In genomic region chr1:177334276-177334675, GRCh38 we compare ENCODE assay signal across 18 cellular contexts.
DNase-seq lines count a peak whose midpoint lies in the region; ATAC-seq, FAIRE-seq and TF ChIP-seq lines count a peak whose summit lies in the region.
"Had no signal": no experiment of that assay in that cellular context is flagged by ENCODE, and none has a peak within 500 bp of the region (broad histone marks: within the 10 kb centered on the region; RNA-seq: fewer than 3 reads in every experiment).

No MANE protein-coding gene starts in this region.

- H3K27ac ChIP-seq in A673 (ENCODE audit: low read depth, low read length, poor library complexity, severe bottlenecking), result no peak overlapping the region
- H3K27ac ChIP-seq: colonic mucosa, esophagus squamous epithelium, sigmoid colon, SJSA1 had no signal

- POLR2A ChIA-PET in A673 (lab: Charles Lee; ENCODE audit: low non-redundant PET), result no interaction called here

- H3K9me3 ChIP-seq in A673 (ENCODE audit: low read depth, low read length, poor library complexity, severe bottlenecking) (no peaks in the 10 kb centered on the region), adipocyte (ENCODE audit: control insufficient read depth, low read length) (no peaks in the 10 kb centered on the region)
- H3K9me3 ChIP-seq: BE2C, colonic mucosa, esophagus squamous epithelium, sigmoid colon, SJSA1 had no signal

- no peaks in the 10 kb centered on the region for H3K36me3 ChIP-seq in A673 (ENCODE audit: insufficient read depth, low read length, poor library complexity, severe bottlenecking)
- no peaks in the 10 kb centered on the region for H3K36me3 ChIP-seq in adipocyte (ENCODE audit: control insufficient read depth, insufficient read depth, low read length, severe bottlenecking)
- H3K36me3 ChIP-seq: BE2C, colonic mucosa, esophagus squamous epithelium, sigmoid colon, SJSA1 had no signal

- peak; percentile 28 for DNase-seq in A673 (ENCODE audit: low spot score)
- DNase-seq in EH (ENCODE audit: low read depth), result peak; percentile 4
- peak; percentile 9 for DNase-seq in adipocyte (ENCODE audit: low read depth)
- DNase-seq in kidney tubule cell (ENCODE audit: low spot score), result peak; percentile 15
- no peak for DNase-seq in HTR-8/SVneo (ENCODE audit: insufficient read length, low spot score)
- DNase-seq in NCI-H69 (lab: John Stamatoyannopoulos, UW), result no peak
- DNase-seq in HPDE6-E6E7 (ENCODE audit: extremely low spot score), result no peak
- DNase-seq: activated naive CD8-positive, alpha-beta T cell treated with anti-CD3 and anti-CD28 coated beads for 36 hours; BE2C; colonic mucosa; esophagus squamous epithelium; H7; naive B cell; NCI-H446 treated with DMSO at 0.1 percent for 48 hours; sigmoid colon had no signal

- no peak overlapping the region for H3K4me3 ChIP-seq in A673 (ENCODE audit: low read depth, low read length, poor library complexity, severe bottlenecking)
- H3K4me3 ChIP-seq in adipocyte (ENCODE audit: low read length), result no peak overlapping the region
- H3K4me3 ChIP-seq: colonic mucosa, esophagus squamous epithelium, sigmoid colon, SJSA1 had no signal

- no peak for ATAC-seq in HG03045 (IDR thresholded peaks at IDR 0.05; ENCODE audit: unreplicated experiment)

- no peaks in the 10 kb centered on the region for H3K4me1 ChIP-seq in A673 (ENCODE audit: insufficient read depth, low read length, poor library complexity, severe bottlenecking)
- peaks cover 12% of the 10 kb centered on the region for H3K4me1 ChIP-seq in adipocyte (ENCODE audit: control insufficient read depth, insufficient read depth, low read length)
- H3K4me1 ChIP-seq: BE2C, colonic mucosa, esophagus squamous epithelium, SJSA1 had no signal

- BruUV-seq in A673 (replicated peaks; lab: Mats Ljungman, UMichigan), result no TSS peak

- intact Hi-C loops in A673 (cut with micrococcal nuclease; ENCODE audit: unreplicated experiment), result no loop called here

- H3K9ac ChIP-seq in adipocyte (ENCODE audit: low read length), result no peak overlapping the region

- no peaks in the 10 kb centered on the region for H3K27me3 ChIP-seq in A673 (replicated peaks; ENCODE audit: insufficient read depth, low read depth, low read length, poor library complexity)
- H3K27me3 ChIP-seq in adipocyte (replicated peaks; ENCODE audit: control insufficient read depth, insufficient read depth, low read length), result peaks cover 9% of the 10 kb centered on the region
- H3K27me3 ChIP-seq: BE2C, colonic mucosa, esophagus squamous epithelium, sigmoid colon, SJSA1 had no signal

- CTCF ChIA-PET in A673 (lab: Charles Lee), result no interaction called here

- FAIRE-seq in HTR-8/SVneo (lab: Jason Lieb, UNC), result no peak
- FAIRE-seq: G401.6 had no signal

- TF ChIP-seq CTCF in A673 (conservative IDR thresholded peaks at IDR 0.05; ENCODE audit: low read depth, low read length), result peak; percentile 31; the same call in 1 of the 2 replicates

Comparison
In these comparisons a context has a peak if more than half of its experiments do, and no peak if none do; other contexts are left out.
1. DNase-seq: peak in A673 (single experiment), EH (single experiment), adipocyte (single experiment) and kidney tubule cell (single experiment); none in HTR-8/SVneo (single experiment), NCI-H69 (single experiment) and HPDE6-E6E7 (single experiment).